ENCODE assay signal across 14 cellular contexts in genomic region chr14:105445290-105445689, GRCh38. TPM values are rescaled to one million over a fixed set of nuclear protein-coding genes. Genes with fewer than 3 reads are reported as not detected.
A peak's percentile ranks its signal among the peaks of the same experiment; 100 is the strongest.
DNase-seq lines count a peak whose midpoint lies in the region; ATAC-seq and TF ChIP-seq lines count a peak whose summit lies in the region.
"Had no signal": no experiment of that assay in that cellular context is flagged by ENCODE, and none has a peak within 500 bp of the region (broad histone marks: within the 10 kb centered on the region; RNA-seq: fewer than 3 reads in every experiment).

No MANE protein-coding gene starts in this region.

- no peaks in the 10 kb centered on the region for H3K27me3 Mint-ChIP-seq in nephron progenitor cell (ENCODE audit: low read depth, poor library complexity)
- H3K27me3 Mint-ChIP-seq in activated T-cell treated with anti-CD3 and anti-CD28 coated beads, Interleukin-2, amount 50 U/mL, for 4 hours (ENCODE audit: low read depth), result no peaks in the 10 kb centered on the region
- H3K27me3 Mint-ChIP-seq: CD8-positive, alpha-beta memory T cell had no signal

- H3K4me1 Mint-ChIP-seq in nephron progenitor cell, result peaks cover 15% of the 10 kb centered on the region
- no peaks in the 10 kb centered on the region for H3K4me1 Mint-ChIP-seq in activated T-cell treated with anti-CD3 and anti-CD28 coated beads, Interleukin-2, amount 50 U/mL, for 4 hours (ENCODE audit: low read depth)
- H3K4me1 Mint-ChIP-seq: H9 had no signal

- no peak overlapping the region for H3K9ac ChIP-seq in SK-N-MC (ENCODE audit: insufficient read length)

- no peak for ATAC-seq in right cardiac atrium
- ATAC-seq in Right ventricle myocardium superior (ENCODE audit: poor library complexity), result no peak
- ATAC-seq in activated T-cell treated with anti-CD3 and anti-CD28 coated beads, Interleukin-2, amount 50 U/mL, for 4 hours, result no peak

- DNase-seq in right cardiac atrium, result peak; percentile 11 to 59 (median 45)
- DNase-seq in Right ventricle myocardium superior, result no peak
- DNase-seq in SK-N-MC (ENCODE audit: low read depth, low spot score), result no peak
- no peak for DNase-seq in nephron progenitor cell
- DNase-seq in brain microvascular endothelial cell, result no peak
- DNase-seq in dorsolateral prefrontal cortex, result no peak
- no peak for DNase-seq in activated T-cell treated with anti-CD3 and anti-CD28 coated beads, Interleukin-2, amount 50 U/mL, for 4 hours
- DNase-seq: 8988T; Caco-2; CD8-positive, alpha-beta memory T cell; DND-41; GDM1; GOT3; H9 had no signal

- intact Hi-C loops in right cardiac atrium (cut with DNase I), result loop anchor here in 2 of 4 donors (5.0 kb wide), 2 partner anchors 42 to 73 kb away; partner anchors contain the start of gene CRIP1 (in 1 of the 2)
- intact Hi-C loops in Right ventricle myocardium superior (cut with DNase I), result loop anchor here (5.0 kb wide), 1 partner anchor 42 kb away; the partner anchor contains the start of gene CRIP1
- intact Hi-C loops in dorsolateral prefrontal cortex (cut with DNase I), result loop anchor here in 1 of 2 donors (5.0 kb wide), 2 partner anchors 38 to 73 kb away; no protein-coding TSS in a partner anchor

- H3K36me3 Mint-ChIP-seq in nephron progenitor cell (ENCODE audit: low read depth), result peaks cover 20% of the 10 kb centered on the region
- H3K36me3 Mint-ChIP-seq in activated T-cell treated with anti-CD3 and anti-CD28 coated beads, Interleukin-2, amount 50 U/mL, for 4 hours (ENCODE audit: insufficient read depth), result peaks cover 3% of the 10 kb centered on the region

- no peak overlapping the region for H3K4me3 Mint-ChIP-seq in nephron progenitor cell
- no peak overlapping the region for H3K4me3 Mint-ChIP-seq in activated T-cell treated with anti-CD3 and anti-CD28 coated beads, Interleukin-2, amount 50 U/mL, for 4 hours
- H3K4me3 Mint-ChIP-seq: CD8-positive, alpha-beta memory T cell; H9 had no signal

- H3K36me3 ChIP-seq in SK-N-MC (ENCODE audit: insufficient read depth, low read length) (peaks cover 19% of the 10 kb centered on the region), brain microvascular endothelial cell (replicated peaks) (peaks cover 29% of the 10 kb centered on the region)

- no peak for TF ChIP-seq CTCF in nephron progenitor cell (IDR thresholded peaks at IDR 0.05)
- no peak for TF ChIP-seq CTCF in brain microvascular endothelial cell (IDR thresholded peaks at IDR 0.05; ENCODE audit: low read depth, low read length, missing control alignments)
- no peak for TF ChIP-seq CTCF in dorsolateral prefrontal cortex (IDR thresholded peaks at IDR 0.05 in 54 of 56, conservative IDR thresholded peaks at IDR 0.05 in 2 of 56; ENCODE audit: low read depth in 1 of 56, partially characterized antibody in 56 of 56)

- peak overlapping the region; percentile 79 for H3K27ac Mint-ChIP-seq in nephron progenitor cell

- in situ Hi-C loops in brain microvascular endothelial cell (cut with HindIII; ENCODE audit: low pct_ligation_motif_present, low sequenced_read_pairs), result no loop called here

- no peak overlapping the region for H3K4me3 ChIP-seq in right cardiac atrium (ENCODE audit: low read length)
- no peak overlapping the region for H3K4me3 ChIP-seq in SK-N-MC
- no peak overlapping the region for H3K4me3 ChIP-seq in brain microvascular endothelial cell (ENCODE audit: low read depth, low read length)
- no peak overlapping the region for H3K4me3 ChIP-seq in dorsolateral prefrontal cortex

- 82% methylated on average over 24 of the region's 24 CpGs for WGBS in right cardiac atrium

- no peaks in the 10 kb centered on the region for H3K9me3 Mint-ChIP-seq in nephron progenitor cell
- H3K9me3 Mint-ChIP-seq in activated T-cell treated with anti-CD3 and anti-CD28 coated beads, Interleukin-2, amount 50 U/mL, for 4 hours, result no peaks in the 10 kb centered on the region
- H3K9me3 Mint-ChIP-seq: CD8-positive, alpha-beta memory T cell; H9 had no signal

- no peaks in the 10 kb centered on the region for H3K4me1 ChIP-seq in right cardiac atrium (ENCODE audit: control insufficient read depth, insufficient read depth, low read length)
- H3K4me1 ChIP-seq: Caco-2 had no signal

- H3K27ac ChIP-seq in right cardiac atrium (ENCODE audit: low read length), result no peak overlapping the region
- H3K27ac ChIP-seq in SK-N-MC, result peak overlapping the region; percentile 31; the same call in 1 of the 2 replicates
- no peak overlapping the region for H3K27ac ChIP-seq in brain microvascular endothelial cell
- no peak overlapping the region for H3K27ac ChIP-seq in dorsolateral prefrontal cortex

- H3K27me3 ChIP-seq in right cardiac atrium (ENCODE audit: control insufficient read depth, insufficient read depth) (no peaks in the 10 kb centered on the region), brain microvascular endothelial cell (replicated peaks) (no peaks in the 10 kb centered on the region), dorsolateral prefrontal cortex (no peaks in the 10 kb centered on the region)

- no peaks in the 10 kb centered on the region for H3K9me3 ChIP-seq in right cardiac atrium (ENCODE audit: control insufficient read depth, low read length)
- H3K9me3 ChIP-seq in SK-N-MC (ENCODE audit: low read depth, low read length), result no peaks in the 10 kb centered on the region
- H3K9me3 ChIP-seq: Caco-2 had no signal

RNA-seq across cellular contexts. Expression of gene MTA1, which starts 25.7 kb away (rescaled TPM):
- total RNA-seq in right cardiac atrium, result 100 to 1,000 TPM; 121 to 179 (median 157) TPM
- 131 TPM for polyA plus RNA-seq in right cardiac atrium
- 191 TPM for total RNA-seq in Right ventricle myocardium superior
- total RNA-seq in dorsolateral prefrontal cortex, result 100 to 1,000 TPM in 85 of 120 experiments, 10 to 100 TPM in 35; 81.6 to 178 (median 109) TPM
- 100 to 1,000 TPM; 154 to 166 (median 154) TPM for total RNA-seq in activated T-cell treated with anti-CD3 and anti-CD28 coated beads, Interleukin-2, amount 50 U/mL, for 4 hours

RNA-seq across cellular contexts. Expression of gene CRIP2, which starts 29.3 kb away (rescaled TPM):
- total RNA-seq in right cardiac atrium (1,000 to 10,000 TPM; 1,091 to 1,370 (median 1,238) TPM), Right ventricle myocardium superior (1,011 TPM), dorsolateral prefrontal cortex (100 to 1,000 TPM in 116 of 120 experiments, 10 to 100 TPM in 4; 67.0 to 225 (median 142) TPM)
- polyA plus RNA-seq in right cardiac atrium, result 1,790 TPM
- 1 to 10 TPM in 1 of 3 donors, under 1 TPM in 2; 0.90 to 1.4 (median 0.91) TPM for total RNA-seq in activated T-cell treated with anti-CD3 and anti-CD28 coated beads, Interleukin-2, amount 50 U/mL, for 4 hours

RNA-seq across cellular contexts. Expression of gene CRIP1, which starts 41.4 kb away (rescaled TPM):
- total RNA-seq in right cardiac atrium, result 100 to 1,000 TPM; 161 to 218 (median 192) TPM
- polyA plus RNA-seq in right cardiac atrium, result 243 TPM
- total RNA-seq in Right ventricle myocardium superior, result 71.8 TPM
- 10 to 100 TPM in 36 of 120 experiments, 1 to 10 TPM in 80, under 1 TPM in 1, not detected in 3; 0.64 to 75.6 (median 7.4) TPM for total RNA-seq in dorsolateral prefrontal cortex
- total RNA-seq in activated T-cell treated with anti-CD3 and anti-CD28 coated beads, Interleukin-2, amount 50 U/mL, for 4 hours, result 10 to 100 TPM; 24.9 to 43.9 (median 33.5) TPM

RNA-seq across cellular contexts. Expression of gene TEDC1, which starts 45.8 kb away (rescaled TPM):
- total RNA-seq in right cardiac atrium (1 to 10 TPM; 5.2 to 6.9 (median 5.8) TPM), Right ventricle myocardium superior (6.2 TPM), dorsolateral prefrontal cortex (10 to 100 TPM in 118 of 120 experiments, 1 to 10 TPM in 2; 8.9 to 23.4 (median 15.6) TPM)
- polyA plus RNA-seq in right cardiac atrium, result 6.5 TPM
- total RNA-seq in activated T-cell treated with anti-CD3 and anti-CD28 coated beads, Interleukin-2, amount 50 U/mL, for 4 hours, result 10 to 100 TPM; 53.7 to 58.7 (median 57.8) TPM

RNA-seq across cellular contexts. Expression of gene TEX22, which starts 47.0 kb away (rescaled TPM):
- total RNA-seq in right cardiac atrium (1 to 10 TPM in 2 of 4 donors, under 1 TPM in 2; 0.46 to 1.9 (median 1.00) TPM), Right ventricle myocardium superior (1.9 TPM), dorsolateral prefrontal cortex (10 to 100 TPM in 1 of 120 experiments, 1 to 10 TPM in 113, under 1 TPM in 6; 0.38 to 13.1 (median 3.6) TPM)
- 0.05 TPM for polyA plus RNA-seq in right cardiac atrium
- total RNA-seq in activated T-cell treated with anti-CD3 and anti-CD28 coated beads, Interleukin-2, amount 50 U/mL, for 4 hours, result 1 to 10 TPM in 2 of 3 donors, under 1 TPM in 1; 0.71 to 1.7 (median 1.2) TPM

Comparison
In these comparisons a context has a peak if more than half of its experiments do, and no peak if none do; other contexts are left out.
1. DNase-seq: peak in right cardiac atrium (3 of 3); none in Right ventricle myocardium superior (single experiment), SK-N-MC (single experiment), nephron progenitor cell (single experiment), brain microvascular endothelial cell (single experiment), dorsolateral prefrontal cortex (0 of 10) and activated T-cell treated with anti-CD3 and anti-CD28 coated beads, Interleukin-2, amount 50 U/mL, for 4 hours (single experiment).
2. RNA of gene CRIP2, which starts 29.3 kb away (total RNA-seq): 1,091 to 1,370 TPM in right cardiac atrium, 1,011 TPM in Right ventricle myocardium superior (single experiment) and 67.0 to 225 TPM in dorsolateral prefrontal cortex; 0.90 to 1.4 TPM in activated T-cell treated with anti-CD3 and anti-CD28 coated beads, Interleukin-2, amount 50 U/mL, for 4 hours; every median in the first group is over 10 times any median in the second.